8 cellular contexts compared by ENCODE assay signal in genomic region chr21:29073222-29074006, GRCh38. TPM values are rescaled to one million over a fixed set of nuclear protein-coding genes. Genes with fewer than 3 reads are reported as not detected.
A peak's percentile ranks its signal among the peaks of the same experiment; 100 is the strongest.
DNase-seq lines count a peak whose midpoint lies in the region; ATAC-seq and TF ChIP-seq lines count a peak whose summit lies in the region.

Gene CCT8, minus strand, starts transcription at chr21:29073648. Its CDS starts 58 bp downstream, at chr21:29073590.

- H3K4me1 Mint-ChIP-seq in progenitor cell of endocrine pancreas (ENCODE audit: low read depth), result peaks cover 18% of the 10 kb centered on the region

- peak within 1 kb of the TSS; percentile 98 for H3K4me3 ChIP-seq in left ventricle myocardium inferior

- H3K27ac ChIP-seq in angular gyrus (ENCODE audit: low read depth, low read length), result peak within 1 kb of the TSS; percentile 88
- peak within 1 kb of the TSS; percentile 92 for H3K27ac ChIP-seq in left ventricle myocardium inferior (replicated peaks)

- no peaks in the 10 kb centered on the region for H3K27me3 ChIP-seq in left ventricle myocardium inferior (ENCODE audit: low read depth)

- ATAC-seq in GM18498 (IDR thresholded peaks at IDR 0.05; ENCODE audit: unreplicated experiment) (peak; percentile 90), HG02938 (IDR thresholded peaks at IDR 0.05; ENCODE audit: unreplicated experiment) (peak; percentile 89)

- intact Hi-C loops in left ventricle myocardium inferior (cut with micrococcal nuclease), result no loop called here

- no peaks in the 10 kb centered on the region for H3K9me3 Mint-ChIP-seq in progenitor cell of endocrine pancreas (ENCODE audit: low read depth)

- TF ChIP-seq CTCF in left ventricle myocardium inferior (IDR thresholded peaks at IDR 0.05; ENCODE audit: borderline replicate concordance), result no peak
- TF ChIP-seq CTCF in progenitor cell of endocrine pancreas (IDR thresholded peaks at IDR 0.05; ENCODE audit: unreplicated experiment), result no peak

- no peaks in the 10 kb centered on the region for H3K9me3 ChIP-seq in left ventricle myocardium inferior (replicated peaks)

- peaks cover 53% of the 10 kb centered on the region for H3K4me1 ChIP-seq in left ventricle myocardium inferior

- peak within 1 kb of the TSS; percentile 100 for H3K4me3 Mint-ChIP-seq in progenitor cell of endocrine pancreas (ENCODE audit: low read depth)

- H3K36me3 Mint-ChIP-seq in progenitor cell of endocrine pancreas (ENCODE audit: insufficient read depth), result peaks cover 1% of the 10 kb centered on the region

- H3K27ac Mint-ChIP-seq in progenitor cell of endocrine pancreas, result peak within 1 kb of the TSS; percentile 100

- peaks cover 20% of the 10 kb centered on the region for H3K36me3 ChIP-seq in left ventricle myocardium inferior

- H3K27me3 Mint-ChIP-seq in progenitor cell of endocrine pancreas, result no peaks in the 10 kb centered on the region

- DNase-seq in NCI-H187 (lab: John Stamatoyannopoulos, UW) (peak; percentile 96 to 97), T-helper 2 cell (peak; percentile 90 to 100 (median 98)), left ventricle myocardium inferior (peak; percentile 99), progenitor cell of endocrine pancreas (ENCODE audit: low spot score, unreplicated experiment) (peak; percentile 97), ureter (ENCODE audit: low spot score) (peak; percentile 99)

RNA-seq across cellular contexts. Expression of gene CCT8, which starts in this region (rescaled TPM):
- total RNA-seq in left ventricle myocardium inferior, result 104 TPM
- total RNA-seq in progenitor cell of endocrine pancreas, result 208 and 223 TPM in 2 replicates
- 121 TPM for total RNA-seq in ureter

Comparison
In these comparisons a context has a peak if more than half of its experiments do, and no peak if none do; other contexts are left out.
1. Peak in every context shown above with its lines: DNase-seq, ATAC-seq, H3K4me3 ChIP-seq and H3K27ac ChIP-seq.